ENCODE assay signal across 18 cellular contexts in the genomic region with DNA sequence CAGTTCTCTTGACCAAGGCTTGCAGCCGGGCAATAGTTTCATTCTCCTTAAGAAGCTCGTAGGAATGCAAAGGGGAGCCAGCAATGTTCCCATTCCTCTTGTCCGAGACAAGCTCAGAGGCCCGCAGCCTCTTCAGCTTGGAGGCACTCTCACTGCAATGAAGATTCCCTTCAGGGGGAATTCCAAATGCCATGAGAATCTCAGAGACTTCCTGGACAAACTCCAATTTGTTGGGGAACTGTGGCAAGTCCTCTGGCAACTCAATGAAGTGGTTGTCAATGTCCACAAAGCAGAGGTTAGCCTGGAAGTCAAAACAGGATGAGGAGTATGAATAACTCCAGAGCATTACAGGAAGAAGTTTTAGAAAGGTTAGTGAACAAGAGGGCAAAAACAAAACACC.
DNase-seq lines count a peak whose midpoint lies in the region; ATAC-seq and TF ChIP-seq lines count a peak whose summit lies in the region.
"Had no signal": no experiment of that assay in that cellular context is flagged by ENCODE, and none has a peak within 500 bp of the region (broad histone marks: within the 10 kb centered on the region; RNA-seq: fewer than 3 reads in every experiment).

No MANE protein-coding gene starts in this region.

- DNase-seq in GM04503 (ENCODE audit: low read depth) (peak; percentile 51), choroid plexus epithelial cell (ENCODE audit: low read depth) (peak; percentile 36), lung microvascular endothelial cell (ENCODE audit: low read depth in 2 of 2) (peak; percentile 59 to 91), NOMO-1 (lab: John Stamatoyannopoulos, UW; ENCODE audit: unreplicated experiment in 2 of 2) (no peak), NCI-H446 (lab: John Stamatoyannopoulos, UW) (no peak)
- DNase-seq in stimulated activated CD4-positive, alpha-beta T cell treated with anti-CD3 and anti-CD28 coated beads, Interleukin-2, amount 100 ng/mL, for 24 hours = no peak
- DNase-seq: activated CD4-positive, CD25-positive, alpha-beta regulatory T cell; activated CD8-positive, alpha-beta memory T cell treated with anti-CD3 and anti-CD28 coated beads, Interleukin-2, amount 10 ng/mL, durations not matched to agents 7 days and 5 days; activated gamma-delta T cell; DND-41; NCI-H1930; NCI-H69; Peyer's patch; T-helper 1 cell had no signal

- H3K79me2 ChIP-seq in ACC112 (ENCODE audit: control insufficient read depth, insufficient read depth, low read length, unreplicated experiment) = peaks cover 2% of the 10 kb centered on the region
- H3K79me2 ChIP-seq: hepatocyte had no signal

- H3K27me3 ChIP-seq in ACC112 (ENCODE audit: insufficient read depth, low read length) = no peaks in the 10 kb centered on the region
- H3K27me3 ChIP-seq: hepatocyte, Peyer's patch had no signal

- H3K4me3 ChIP-seq in ACC112 (ENCODE audit: low read depth, low read length) = no peak overlapping the region
- no peak overlapping the region for H3K4me3 ChIP-seq in choroid plexus epithelial cell (ENCODE audit: low read depth, low read length)
- H3K4me3 ChIP-seq: GM12878, hepatocyte, Peyer's patch had no signal

- peak overlapping the region; percentile 16; the same call in 1 of the 2 replicates for H3K27ac ChIP-seq in ACC112 (ENCODE audit: low read depth, low read length)
- H3K27ac ChIP-seq: hepatocyte, Peyer's patch had no signal

- TF ChIP-seq CTCF in choroid plexus epithelial cell (conservative IDR thresholded peaks at IDR 0.05; ENCODE audit: low read depth, low read length) = no peak

- no peak for ATAC-seq in GM18907 (IDR thresholded peaks at IDR 0.05; ENCODE audit: unreplicated experiment)
- ATAC-seq: activated CD8-positive, alpha-beta memory T cell treated with anti-CD3 and anti-CD28 coated beads, Interleukin-2, amount 10 ng/mL, durations not matched to agents 7 days and 5 days; GM12878 had no signal

- peaks cover 12% of the 10 kb centered on the region for H3K4me1 ChIP-seq in ACC112 (ENCODE audit: control insufficient read depth, insufficient read depth, low read length, unreplicated experiment)
- H3K4me1 ChIP-seq: Peyer's patch had no signal

- no peak overlapping the region for H2AFZ ChIP-seq in ACC112 (ENCODE audit: low read length, unreplicated experiment)
- H2AFZ ChIP-seq: hepatocyte had no signal

- peaks cover 38% of the 10 kb centered on the region for H3K36me3 ChIP-seq in ACC112 (ENCODE audit: insufficient read depth, low read length)
- H3K36me3 ChIP-seq: Peyer's patch had no signal

Comparison
In these comparisons a context has a peak if more than half of its experiments do, and no peak if none do; other contexts are left out.
1. DNase-seq: peak in GM04503 (single experiment), choroid plexus epithelial cell (single experiment) and lung microvascular endothelial cell (2 of 2); none in NOMO-1 (0 of 2), NCI-H446 (0 of 2) and stimulated activated CD4-positive, alpha-beta T cell treated with anti-CD3 and anti-CD28 coated beads, Interleukin-2, amount 100 ng/mL, for 24 hours (0 of 2).